Comparison of ENCODE assay signal across 27 cellular contexts in genomic region chr9:133890583-133890982, GRCh38.
A peak's percentile ranks its signal among the peaks of the same experiment; 100 is the strongest.
DNase-seq lines count a peak whose midpoint lies in the region; ATAC-seq and TF ChIP-seq lines count a peak whose summit lies in the region.
"Had no signal": no experiment of that assay in that cellular context is flagged by ENCODE, and none has a peak within 500 bp of the region (broad histone marks: within the 10 kb centered on the region; RNA-seq: fewer than 3 reads in every experiment).

No MANE protein-coding gene starts in this region.

- no peak for DNase-seq in WTC11 (ENCODE audit: low spot score)
- DNase-seq in progenitor cell of endocrine pancreas (ENCODE audit: low spot score, unreplicated experiment) = no peak
- no peak for DNase-seq in HT-29 (ENCODE audit: low spot score)
- DNase-seq: activated CD4-positive, alpha-beta T cell treated with anti-CD3 and anti-CD28 coated beads for 36 hours; activated CD8-positive, alpha-beta T cell treated with anti-CD3 and anti-CD28 coated beads, Interleukin-2, amount 10 ng/mL, durations not matched to agents 7 days and 5 days; CD4-positive, alpha-beta memory T cell; colonic mucosa; DMS 273 treated with DMSO at 0.1 percent for 48 hours; esophagus squamous epithelium; foreskin keratinocyte; heart right ventricle; left ventricle myocardium inferior; MM.1S; naive B cell; NCI-H2029 treated with DMSO at 0.1 percent for 48 hours; SHP77; stimulated activated naive CD8-positive, alpha-beta T cell treated with anti-CD3 and anti-CD28 coated beads, Interleukin-15, Interleukin-2, amounts not matched to agents 100 U/mL and 50 U/mL, for 24 hours had no signal

- no peak overlapping the region for H3K4me3 Mint-ChIP-seq in WTC11
- no peak overlapping the region for H3K4me3 Mint-ChIP-seq in progenitor cell of endocrine pancreas (ENCODE audit: low read depth)
- H3K4me3 Mint-ChIP-seq: activated CD4-positive, alpha-beta T cell treated with anti-CD3 and anti-CD28 coated beads for 36 hours; activated CD8-positive, alpha-beta T cell treated with anti-CD3 and anti-CD28 coated beads, Interleukin-2, amount 10 ng/mL, durations not matched to agents 7 days and 5 days; B cell; CD4-positive, alpha-beta memory T cell; mesothelial cell of epicardium; naive B cell had no signal

- ATAC-seq in WTC11 (no peak), GM18505 (IDR thresholded peaks at IDR 0.05; ENCODE audit: unreplicated experiment) (no peak), GM21619 (IDR thresholded peaks at IDR 0.05; ENCODE audit: unreplicated experiment) (no peak)
- ATAC-seq: activated CD4-positive, alpha-beta T cell treated with anti-CD3 and anti-CD28 coated beads for 36 hours; activated CD8-positive, alpha-beta T cell treated with anti-CD3 and anti-CD28 coated beads, Interleukin-2, amount 10 ng/mL, durations not matched to agents 7 days and 5 days; activated naive CD4-positive, alpha-beta T cell treated with anti-CD3 and anti-CD28 coated beads, Interleukin-2, amount 50 U/mL, for 72 hours; heart right ventricle; stimulated activated naive CD8-positive, alpha-beta T cell treated with anti-CD3 and anti-CD28 coated beads, Interleukin-15, Interleukin-2, amounts not matched to agents 100 U/mL and 50 U/mL, for 24 hours had no signal

- H3K4me1 ChIP-seq in HUES64 (ENCODE audit: insufficient read depth, low read length) (peaks cover 29% of the 10 kb centered on the region), liver (ENCODE audit: control insufficient read depth in 4 of 4, insufficient read depth in 4 of 4, low read length in 3 of 4) (peaks cover 43 to 85% (median 73%) of the 10 kb centered on the region in 4 donors)
- H3K4me1 ChIP-seq: colonic mucosa, foreskin keratinocyte had no signal

- H3K27me3 Mint-ChIP-seq in WTC11 (ENCODE audit: low read depth) (no peaks in the 10 kb centered on the region), progenitor cell of endocrine pancreas (no peaks in the 10 kb centered on the region)
- H3K27me3 Mint-ChIP-seq: activated CD4-positive, alpha-beta T cell treated with anti-CD3 and anti-CD28 coated beads for 36 hours; B cell; CD4-positive, alpha-beta memory T cell; naive B cell had no signal

- H3K4me1 Mint-ChIP-seq in WTC11 = peaks cover 55% of the 10 kb centered on the region
- peaks cover 70% of the 10 kb centered on the region for H3K4me1 Mint-ChIP-seq in progenitor cell of endocrine pancreas (ENCODE audit: low read depth)
- H3K4me1 Mint-ChIP-seq: activated CD4-positive, alpha-beta T cell treated with anti-CD3 and anti-CD28 coated beads for 36 hours; CD4-positive, alpha-beta memory T cell had no signal

- WGBS in HUES64 = 92% methylated on average over 8 of the region's 8 CpGs
- 94% methylated on average over 8 of the region's 8 CpGs for WGBS in liver

- H3K36me3 ChIP-seq in HUES64 (ENCODE audit: insufficient read depth, low read length) (no peaks in the 10 kb centered on the region), liver (ENCODE audit: control insufficient read depth in 4 of 4, insufficient read depth in 3 of 4, low read depth in 1 of 4, low read length in 3 of 4) (no peaks in the 10 kb centered on the region)
- H3K36me3 ChIP-seq: colonic mucosa, esophagus squamous epithelium, heart right ventricle, left ventricle myocardium inferior had no signal

- CTCF ChIA-PET in WTC11 (lab: Charles Lee) = interaction anchor here (1.4 kb wide), 1 partner anchor 65 kb away, joined by 3 read pairs; no protein-coding TSS in a partner anchor

- POLR2A ChIA-PET in WTC11 (lab: Charles Lee) = no interaction called here

- TF ChIP-seq POLR2A in GM18505 (IDR thresholded peaks at IDR 0.05; ENCODE audit: borderline replicate concordance, extremely low read depth, insufficient read depth, insufficient read length) = no peak

- 0 out of 2 replicates have a peak, but pooled peaks cover 2% of the 10 kb centered on the region for H3K36me3 Mint-ChIP-seq in WTC11
- no peaks in the 10 kb centered on the region for H3K36me3 Mint-ChIP-seq in progenitor cell of endocrine pancreas (ENCODE audit: insufficient read depth)
- H3K36me3 Mint-ChIP-seq: activated naive CD4-positive, alpha-beta T cell treated with anti-CD3 and anti-CD28 coated beads, Interleukin-2, amount 50 U/mL, for 72 hours; CD4-positive, alpha-beta memory T cell; naive B cell had no signal

- TF ChIP-seq CTCF in WTC11 (IDR thresholded peaks at IDR 0.05) (no peak), liver (IDR thresholded peaks at IDR 0.05; ENCODE audit: low read depth, low read length, missing input control) (no peak), progenitor cell of endocrine pancreas (IDR thresholded peaks at IDR 0.05; ENCODE audit: unreplicated experiment) (no peak)

- H3K27ac ChIP-seq in HUES64 (ENCODE audit: low read depth, low read length) (no peak overlapping the region), liver (ENCODE audit: low read depth in 1 of 2, low read length in 2 of 2) (peak overlapping the region; percentile 70 to 99)
- H3K27ac ChIP-seq: colonic mucosa, esophagus squamous epithelium, heart right ventricle, HL-60, left ventricle myocardium inferior, PC-9, skin epidermis had no signal

- H3K9me3 Mint-ChIP-seq in WTC11 = 0 out of 2 replicates have a peak, but pooled peaks cover 6% of the 10 kb centered on the region
- H3K9me3 Mint-ChIP-seq in progenitor cell of endocrine pancreas (ENCODE audit: low read depth) = no peaks in the 10 kb centered on the region
- H3K9me3 Mint-ChIP-seq: activated naive CD4-positive, alpha-beta T cell treated with anti-CD3 and anti-CD28 coated beads, Interleukin-2, amount 50 U/mL, for 72 hours; CD4-positive, alpha-beta memory T cell; mesothelial cell of epicardium; naive B cell had no signal

- no peak overlapping the region for H3K4me3 ChIP-seq in HUES64 (ENCODE audit: low read length)
- no peak overlapping the region for H3K4me3 ChIP-seq in liver (ENCODE audit: low read depth in 1 of 3, low read length in 3 of 3)
- H3K4me3 ChIP-seq: colonic mucosa, esophagus squamous epithelium, heart right ventricle, left ventricle myocardium inferior, PC-9, skin epidermis had no signal

- no peaks in the 10 kb centered on the region for H3K27me3 ChIP-seq in HUES64 (ENCODE audit: insufficient read depth, low read length)
- no peaks in the 10 kb centered on the region for H3K27me3 ChIP-seq in liver (ENCODE audit: control insufficient read depth in 4 of 4, insufficient read depth in 4 of 4, low read length in 3 of 4)
- H3K27me3 ChIP-seq: colonic mucosa, esophagus squamous epithelium, foreskin keratinocyte, heart right ventricle had no signal

- H3K27ac Mint-ChIP-seq in WTC11 (no peak overlapping the region), progenitor cell of endocrine pancreas (peak overlapping the region; percentile 94)
- H3K27ac Mint-ChIP-seq: activated CD4-positive, alpha-beta T cell treated with anti-CD3 and anti-CD28 coated beads for 36 hours; activated CD8-positive, alpha-beta T cell treated with anti-CD3 and anti-CD28 coated beads, Interleukin-2, amount 10 ng/mL, durations not matched to agents 7 days and 5 days; B cell; CD4-positive, alpha-beta memory T cell had no signal

- H3K9ac ChIP-seq in HUES64 (ENCODE audit: low read depth, low read length) (0 out of 2 replicates have a peak overlapping the region, but pooled peaks have one; percentile 36), liver (ENCODE audit: low read depth in 1 of 2, low read length in 2 of 2) (peak overlapping the region in 1 of 2 donors; percentile 20)

- TF ChIP-seq RAD21 in liver (IDR thresholded peaks at IDR 0.05) = no peak

- no peaks in the 10 kb centered on the region for H3K9me3 ChIP-seq in HUES64 (ENCODE audit: insufficient read depth, low read depth, low read length)
- no peaks in the 10 kb centered on the region for H3K9me3 ChIP-seq in liver (ENCODE audit: control insufficient read depth in 4 of 4, low read length in 3 of 4)
- H3K9me3 ChIP-seq: colonic mucosa, esophagus squamous epithelium, heart right ventricle, left ventricle myocardium inferior had no signal

TF ChIP-seq in WTC11, 78 proteins besides CTCF, POLR2A, EP300 and RAD21 (continues in another document):
- TF ChIP-seq ETV6 (CRISPR knock-in tag; IDR thresholded peaks at IDR 0.05) = no peak
- TF ChIP-seq ZNF317 (CRISPR knock-in tag; IDR thresholded peaks at IDR 0.05; ENCODE audit: borderline replicate concordance, low read depth) = peak; percentile 58; the same call in 1 of the 2 replicates
- TF ChIP-seq, protein P1, sequence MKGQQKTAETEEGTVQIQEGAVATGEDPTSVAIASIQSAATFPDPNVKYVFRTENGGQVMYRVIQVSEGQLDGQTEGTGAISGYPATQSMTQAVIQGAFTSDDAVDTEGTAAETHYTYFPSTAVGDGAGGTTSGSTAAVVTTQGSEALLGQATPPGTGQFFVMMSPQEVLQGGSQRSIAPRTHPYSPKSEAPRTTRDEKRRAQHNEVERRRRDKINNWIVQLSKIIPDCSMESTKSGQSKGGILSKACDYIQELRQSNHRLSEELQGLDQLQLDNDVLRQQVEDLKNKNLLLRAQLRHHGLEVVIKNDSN (CRISPR knock-in tag; IDR thresholded peaks at IDR 0.05) = no peak

TF ChIP-seq in liver, 16 proteins besides CTCF, POLR2A, EP300 and RAD21 (continues in another document):
- TF ChIP-seq EGR1 (IDR thresholded peaks at IDR 0.05; ENCODE audit: low read depth in 2 of 2) = no peak
- TF ChIP-seq GABPA (IDR thresholded peaks at IDR 0.05 in 1 of 2, conservative IDR thresholded peaks at IDR 0.05 in 1 of 2) = no peak
- TF ChIP-seq, protein P2, sequence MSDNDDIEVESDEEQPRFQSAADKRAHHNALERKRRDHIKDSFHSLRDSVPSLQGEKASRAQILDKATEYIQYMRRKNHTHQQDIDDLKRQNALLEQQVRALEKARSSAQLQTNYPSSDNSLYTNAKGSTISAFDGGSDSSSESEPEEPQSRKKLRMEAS (IDR thresholded peaks at IDR 0.05) = no peak
- no peak for TF ChIP-seq ATF3 (IDR thresholded peaks at IDR 0.05)
- no peak for TF ChIP-seq HNF4G (IDR thresholded peaks at IDR 0.05)
- TF ChIP-seq NR2F2 (IDR thresholded peaks at IDR 0.05) = no peak
- TF ChIP-seq FOXA2 (IDR thresholded peaks at IDR 0.05) = no peak
- TF ChIP-seq JUND (IDR thresholded peaks at IDR 0.05) = no peak
